In the genomic region with DNA sequence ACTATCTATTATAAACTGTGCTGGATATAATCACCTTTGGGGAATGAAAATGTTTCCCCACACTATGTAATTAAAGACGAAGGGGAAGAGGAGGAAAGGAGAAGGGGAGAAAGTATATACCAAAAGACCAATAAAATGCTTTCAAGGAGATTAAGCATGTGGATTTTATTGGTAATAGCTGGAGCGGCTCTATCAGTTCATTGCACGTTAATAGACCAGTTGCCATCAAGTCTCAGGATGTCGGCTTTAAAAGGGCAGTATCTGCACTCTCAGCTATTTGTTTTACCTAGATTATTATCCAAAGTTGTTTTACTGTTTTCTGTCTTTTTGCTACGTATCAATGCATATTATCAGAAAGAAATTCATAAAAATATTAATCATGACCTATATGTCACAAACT, we compare ENCODE assay signal across 11 cellular contexts. TPM values are rescaled to one million over a fixed set of nuclear protein-coding genes. Genes with fewer than 3 reads are reported as not detected.
DNase-seq lines count a peak whose midpoint lies in the region; ATAC-seq and TF ChIP-seq lines count a peak whose summit lies in the region.
"Had no signal": no experiment of that assay in that cellular context is flagged by ENCODE, and none has a peak within 500 bp of the region (broad histone marks: within the 10 kb centered on the region; RNA-seq: fewer than 3 reads in every experiment).

No MANE protein-coding gene starts in this region.

- H2AFZ ChIP-seq in GM23338: no peak overlapping the region
- H2AFZ ChIP-seq in fibroblast of lung (ENCODE audit: low read length): no peak overlapping the region

- peaks cover 85% of the 10 kb centered on the region for H3K79me2 ChIP-seq in GM23338 (replicated peaks; ENCODE audit: insufficient read depth)
- peaks cover 8% of the 10 kb centered on the region for H3K79me2 ChIP-seq in fibroblast of lung (ENCODE audit: control insufficient read depth, insufficient read depth, low read length)

- H3K9ac ChIP-seq in fibroblast of lung (ENCODE audit: insufficient read depth, low read length): no peak overlapping the region
- H3K9ac ChIP-seq: BLaER1 treated with 17β-estradiol and CSF1 and Interleukin-3, amounts not matched to agents 10 nM and 100 nM had no signal

- H3K36me3 Mint-ChIP-seq in GM23338 (ENCODE audit: low read depth): peaks cover 22% of the 10 kb centered on the region
- H3K36me3 Mint-ChIP-seq in activated naive CD8-positive, alpha-beta T cell treated with anti-CD3 and anti-CD28 coated beads for 36 hours: no peaks in the 10 kb centered on the region

- H3K4me3 ChIP-seq in GM23338: no peak overlapping the region
- peak overlapping the region in 3 of 4 experiments; percentile 4 to 23 (median 4) for H3K4me3 ChIP-seq in fibroblast of lung (replicated peaks in 1 of 4; ENCODE audit: control extremely low read depth in 1 of 4, insufficient read depth in 1 of 4, low read depth in 3 of 4, low read length in 4 of 4)
- H3K4me3 ChIP-seq: BLaER1 treated with 17β-estradiol and CSF1 and Interleukin-3, amounts not matched to agents 10 nM and 100 nM had no signal

- H3K9me3 ChIP-seq in fibroblast of lung (ENCODE audit: control insufficient read depth, insufficient read depth, low read depth, low read length): no peaks in the 10 kb centered on the region
- H3K9me3 ChIP-seq: BLaER1 treated with 17β-estradiol and CSF1 and Interleukin-3, amounts not matched to agents 10 nM and 100 nM had no signal

- H3K27ac Mint-ChIP-seq in GM23338: peak overlapping the region; percentile 86
- H3K27ac Mint-ChIP-seq in activated naive CD8-positive, alpha-beta T cell treated with anti-CD3 and anti-CD28 coated beads for 36 hours: no peak overlapping the region

- H3K27ac ChIP-seq in GM23338 (ENCODE audit: low read depth) (peak overlapping the region; percentile 23; the same call in 1 of the 2 replicates), fibroblast of lung (ENCODE audit: insufficient read depth, low read length) (peak overlapping the region; percentile 72)
- H3K27ac ChIP-seq: BLaER1 treated with 17β-estradiol and CSF1 and Interleukin-3, amounts not matched to agents 10 nM and 100 nM had no signal

- H3K9me3 Mint-ChIP-seq in GM23338: no peaks in the 10 kb centered on the region
- H3K9me3 Mint-ChIP-seq in activated naive CD8-positive, alpha-beta T cell treated with anti-CD3 and anti-CD28 coated beads for 36 hours: no peaks in the 10 kb centered on the region

- H3F3A ChIP-seq in GM23338 (replicated peaks; ENCODE audit: low read depth): no peaks in the 10 kb centered on the region

- H3K4me2 ChIP-seq in GM23338: peak overlapping the region; percentile 15
- H3K4me2 ChIP-seq in fibroblast of lung (ENCODE audit: extremely low read depth, insufficient read depth, low read length): peak overlapping the region; percentile 26
- H3K4me2 ChIP-seq: BLaER1 treated with 17β-estradiol and CSF1 and Interleukin-3, amounts not matched to agents 10 nM and 100 nM had no signal

- no peak for TF ChIP-seq CTCF in GM23338 (conservative IDR thresholded peaks at IDR 0.05; ENCODE audit: low read depth in 2 of 2)
- no peak for TF ChIP-seq CTCF in fibroblast of lung (conservative IDR thresholded peaks at IDR 0.05 in 1 of 2, IDR thresholded peaks at IDR 0.05 in 1 of 2; ENCODE audit: low read depth in 1 of 2, low read length in 2 of 2)

- no peak for ATAC-seq in GM23338
- ATAC-seq in SK-N-SH treated with all-trans-retinoic acid at 6 μM for 48 hours: peak; percentile 52
- no peak for ATAC-seq in GM21786 (IDR thresholded peaks at IDR 0.05; ENCODE audit: unreplicated experiment)
- no peak for ATAC-seq in GM19467 (IDR thresholded peaks at IDR 0.05; ENCODE audit: unreplicated experiment)

- peaks cover 1% of the 10 kb centered on the region for H3K27me3 Mint-ChIP-seq in GM23338 (ENCODE audit: insufficient read depth, low read depth, poor library complexity)
- peaks cover 12% of the 10 kb centered on the region for H3K27me3 Mint-ChIP-seq in activated naive CD8-positive, alpha-beta T cell treated with anti-CD3 and anti-CD28 coated beads for 36 hours

- peaks cover 61% of the 10 kb centered on the region for H3K4me1 Mint-ChIP-seq in GM23338
- peaks cover 2% of the 10 kb centered on the region for H3K4me1 Mint-ChIP-seq in activated naive CD8-positive, alpha-beta T cell treated with anti-CD3 and anti-CD28 coated beads for 36 hours

- peaks cover 9% of the 10 kb centered on the region; the same call in 1 of the 2 replicates for H3K36me3 ChIP-seq in GM23338 (ENCODE audit: insufficient read depth)
- peaks cover 2% of the 10 kb centered on the region for H3K36me3 ChIP-seq in fibroblast of lung (ENCODE audit: control insufficient read depth, insufficient read depth, low read length)
- H3K36me3 ChIP-seq: BLaER1 treated with 17β-estradiol and CSF1 and Interleukin-3, amounts not matched to agents 10 nM and 100 nM had no signal

- H3K9me2 ChIP-seq in GM23338 (ENCODE audit: insufficient read depth): no peaks in the 10 kb centered on the region

- H4K20me1 ChIP-seq in GM23338 (replicated peaks; ENCODE audit: insufficient read depth) (no peaks in the 10 kb centered on the region), fibroblast of lung (ENCODE audit: control insufficient read depth, extremely low read depth, insufficient read depth, low read length) (no peaks in the 10 kb centered on the region)
- H4K20me1 ChIP-seq: BLaER1 treated with 17β-estradiol and CSF1 and Interleukin-3, amounts not matched to agents 10 nM and 100 nM had no signal

- peak overlapping the region; percentile 13; the same call in 1 of the 3 replicates for H3K4me3 Mint-ChIP-seq in GM23338
- H3K4me3 Mint-ChIP-seq in activated naive CD8-positive, alpha-beta T cell treated with anti-CD3 and anti-CD28 coated beads for 36 hours: no peak overlapping the region

- H3K27me3 ChIP-seq in GM23338 (ENCODE audit: insufficient read depth) (no peaks in the 10 kb centered on the region), fibroblast of lung (ENCODE audit: control insufficient read depth, insufficient read depth, low read length) (no peaks in the 10 kb centered on the region)

- DNase-seq in GM23338 (ENCODE audit: low spot score) (no peak), fibroblast of lung (ENCODE audit: low read depth in 2 of 2) (peak in 1 of 2 donors; percentile 18), retina (peak; percentile 4), activated gamma-delta T cell treated with Interleukin-2 at 50 U/mL for 16 hours (no peak)
- no peak for DNase-seq in activated naive CD8-positive, alpha-beta T cell treated with anti-CD3 and anti-CD28 coated beads for 36 hours
- DNase-seq: effector CD4-positive, alpha-beta T cell; stimulated activated CD4-positive, alpha-beta T cell treated with anti-CD3 and anti-CD28 coated beads, Interleukin-2, amount 100 ng/mL, for 48 hours had no signal

- H3K4me1 ChIP-seq in GM23338 (ENCODE audit: insufficient read depth): peaks cover 77% of the 10 kb centered on the region
- peaks cover 7% of the 10 kb centered on the region for H3K4me1 ChIP-seq in fibroblast of lung (ENCODE audit: control insufficient read depth, extremely low read depth, insufficient read depth, low read length)
- H3K4me1 ChIP-seq: BLaER1 treated with 17β-estradiol and CSF1 and Interleukin-3, amounts not matched to agents 10 nM and 100 nM had no signal

TF ChIP-seq in GM23338, 12 proteins besides CTCF, POLR2A, EP300 and RAD21:
- no peak for TF ChIP-seq POLR2AphosphoS5 (IDR thresholded peaks at IDR 0.05; ENCODE audit: low read depth)
- no peak for TF ChIP-seq STAT1 (IDR thresholded peaks at IDR 0.05; ENCODE audit: unreplicated experiment)
TF ChIP-seq in GM23338: peak in this region for 0.

TF ChIP-seq in SK-N-SH treated with all-trans-retinoic acid at 6 μM for 48 hours, 23 proteins besides CTCF, POLR2A, EP300 and RAD21 (continues in another document):
- no peak for TF ChIP-seq ESRRG (CRISPR knock-in tag; IDR thresholded peaks at IDR 0.05)
- no peak for TF ChIP-seq RARB (CRISPR knock-in tag; IDR thresholded peaks at IDR 0.05)
- no peak for TF ChIP-seq CREB5 (CRISPR knock-in tag; IDR thresholded peaks at IDR 0.05; ENCODE audit: low read depth)
- no peak for TF ChIP-seq SNAI2 (CRISPR knock-in tag; IDR thresholded peaks at IDR 0.05)
- no peak for TF ChIP-seq ZFP3 (CRISPR knock-in tag; IDR thresholded peaks at IDR 0.05)
- TF ChIP-seq ZNF70 (CRISPR knock-in tag; IDR thresholded peaks at IDR 0.05): no peak
- TF ChIP-seq GLIS3 (CRISPR knock-in tag; IDR thresholded peaks at IDR 0.05): no peak
- TF ChIP-seq TOX (CRISPR knock-in tag; IDR thresholded peaks at IDR 0.05; ENCODE audit: borderline replicate concordance): no peak
- no peak for TF ChIP-seq OSR1 (CRISPR knock-in tag; IDR thresholded peaks at IDR 0.05)
- no peak for TF ChIP-seq PPARA (CRISPR knock-in tag; IDR thresholded peaks at IDR 0.05; ENCODE audit: borderline replicate concordance)

RNA-seq across cellular contexts. Expression of gene ETV1, which starts 9.0 kb away (rescaled TPM):
- 53.5 and 61.9 TPM in 2 replicates for total RNA-seq in GM23338 (2014; rRNA removed; shearing (Covaris generic))
- 39.9 and 49.4 TPM in 2 replicates for polyA plus RNA-seq in GM23338 (2016; fragmentation: Nextera tagmentation; extraction: Ambion mirVana)
- total RNA-seq in fibroblast of lung: 12.8 and 26.4 TPM in 2 replicates
- 13.3 and 75.5 TPM in 2 replicates for polyA plus RNA-seq in fibroblast of lung
- 7.7 and 34.4 TPM in 2 replicates for polyA plus RNA-seq in fibroblast of lung (2012)
- 2.6 and 81.5 TPM in 2 replicates for polyA minus RNA-seq in fibroblast of lung (ENCODE audit: low replicate concordance)
- total RNA-seq in activated naive CD8-positive, alpha-beta T cell treated with anti-CD3 and anti-CD28 coated beads for 36 hours: under 1 TPM in 1 of 2 experiments, not detected in 1; 0.10 TPM

Comparison
In these comparisons a context has a peak if more than half of its experiments do, and no peak if none do; other contexts are left out.
1. RNA of gene ETV1, which starts 9.0 kb away (total RNA-seq): 53.5 to 61.9 TPM in GM23338 and 12.8 to 26.4 TPM in fibroblast of lung; 0.10 TPM in activated naive CD8-positive, alpha-beta T cell treated with anti-CD3 and anti-CD28 coated beads for 36 hours; every median in the first group is over 10 times any median in the second.